8 cellular contexts compared by ENCODE assay signal in genomic region chr20:58308290-58308679, GRCh38. TPM values are rescaled to one million over a fixed set of nuclear protein-coding genes. Genes with fewer than 3 reads are reported as not detected.
DNase-seq lines count a peak whose midpoint lies in the region; ATAC-seq and TF ChIP-seq lines count a peak whose summit lies in the region.

No MANE protein-coding gene starts in this region.

- DNase-seq in right atrium auricular region (ENCODE audit: low spot score) (no peak), left ventricle myocardium superior (no peak), MCF 10A (ENCODE audit: unreplicated experiment) (no peak), middle frontal gyrus (ENCODE audit: extremely low spot score, low spot score) (no peak)

- CTCF ChIA-PET in MCF 10A (lab: Yijun Ruan, JAX) = interaction anchor here (0.6 to 1.3 kb wide), 6 partner anchors 20 to 1787 kb away, joined by 3 to 4 read pairs (median 3); partner anchors contain the start of gene STX16

- WGBS in mesodermal cell (ENCODE audit: insufficient coverage in 2 of 2), 2 experiments = 86 to 98% methylated on average over 6 to 7 of the region's 9 CpGs
- WGBS in urinary bladder = 64% methylated on average over 9 of the region's 9 CpGs

- peaks cover 24% of the 10 kb centered on the region for H3K36me3 Mint-ChIP-seq in MCF 10A (ENCODE audit: insufficient read depth, unreplicated experiment)

- no peaks in the 10 kb centered on the region for H3K9me3 Mint-ChIP-seq in MCF 10A (ENCODE audit: unreplicated experiment)

- H3K27me3 Mint-ChIP-seq in MCF 10A (ENCODE audit: insufficient read depth, unreplicated experiment) = no peaks in the 10 kb centered on the region

- H3K36me3 ChIP-seq in right atrium auricular region (no peaks in the 10 kb centered on the region), mesodermal cell (ENCODE audit: control insufficient read depth, insufficient read depth, low read length) (peaks cover 26% of the 10 kb centered on the region), urinary bladder (ENCODE audit: insufficient read depth) (no peaks in the 10 kb centered on the region)

- peak overlapping the region; percentile 67 for H3K27ac Mint-ChIP-seq in MCF 10A (ENCODE audit: low read depth, unreplicated experiment)

- H3K4me1 ChIP-seq in right atrium auricular region (peaks cover 0 to 21% of the 10 kb centered on the region in 2 donors), mesodermal cell (ENCODE audit: control insufficient read depth, insufficient read depth, low read length, poor library complexity, severe bottlenecking) (no peaks in the 10 kb centered on the region), urinary bladder (ENCODE audit: insufficient read depth) (no peaks in the 10 kb centered on the region)

- intact Hi-C loops in left ventricle myocardium superior (cut with micrococcal nuclease) = no loop called here
- intact Hi-C loops in MCF 10A (cut with micrococcal nuclease) = loop anchor here (5.0 kb wide), 1 partner anchor 344 kb away; the partner anchor contains the start of gene STX16

- POLR2A ChIA-PET in MCF 10A (lab: Yijun Ruan, JAX) = interaction anchor here (0.6 to 1.1 kb wide), 3 partner anchors 25 to 1711 kb away, joined by 3 to 4 read pairs (median 3); partner anchors contain the start of gene VAPB

- H3K4me3 Mint-ChIP-seq in MCF 10A (ENCODE audit: unreplicated experiment) = peak overlapping the region; percentile 71

- peaks cover 14% of the 10 kb centered on the region for H3K4me1 Mint-ChIP-seq in MCF 10A (ENCODE audit: insufficient read depth, unreplicated experiment)

- H3K27me3 ChIP-seq in right atrium auricular region = no peaks in the 10 kb centered on the region

- H3K27ac ChIP-seq in right atrium auricular region = peak overlapping the region in 1 of 2 donors; percentile 60
- no peak overlapping the region for H3K27ac ChIP-seq in mesodermal cell (ENCODE audit: low read depth, low read length, severe bottlenecking)
- no peak overlapping the region for H3K27ac ChIP-seq in urinary bladder (ENCODE audit: low read depth)

- BruUV-seq in MCF 10A (replicated peaks; lab: Mats Ljungman, UMichigan) = TSS peak; percentile 32

- peak overlapping the region; percentile 66 to 98 for H3K4me3 ChIP-seq in right atrium auricular region
- peak overlapping the region; percentile 69 for H3K4me3 ChIP-seq in mesodermal cell (ENCODE audit: extremely low read depth, insufficient read depth, low read length, poor library complexity, severe bottlenecking)
- H3K4me3 ChIP-seq in urinary bladder (ENCODE audit: low read depth, low read length) = peak overlapping the region; percentile 98

- TF ChIP-seq CTCF in right atrium auricular region (IDR thresholded peaks at IDR 0.05) (no peak), MCF 10A (IDR thresholded peaks at IDR 0.05; ENCODE audit: unreplicated experiment) (no peak)

- ATAC-seq in left ventricle myocardium superior = no peak
- ATAC-seq in GM18520 (IDR thresholded peaks at IDR 0.05; ENCODE audit: unreplicated experiment) = no peak
- ATAC-seq in HG03175 (IDR thresholded peaks at IDR 0.05; ENCODE audit: unreplicated experiment) = no peak

- no peaks in the 10 kb centered on the region for H3K9me3 ChIP-seq in right atrium auricular region
- H3K9me3 ChIP-seq in mesodermal cell (ENCODE audit: control insufficient read depth, low read length) = no peaks in the 10 kb centered on the region

RNA-seq across cellular contexts. Expression of gene RAB22A, which starts 1.2 kb away (rescaled TPM):
- total RNA-seq in right atrium auricular region = 1 to 10 TPM; 7.5 to 9.3 TPM
- 7.0 TPM for total RNA-seq in left ventricle myocardium superior
- total RNA-seq in MCF 10A (2022) = 18.4 and 18.9 TPM in 2 replicates
- polyA plus RNA-seq in mesodermal cell (2013, experiment 1 of 2) = 6.8 TPM
- polyA plus RNA-seq in mesodermal cell (2013, experiment 2 of 2) = 6.3 TPM
- 28.2 TPM for total RNA-seq in urinary bladder
- 7.0 TPM for polyA plus RNA-seq in urinary bladder
